ENCODE assay signal across 8 cellular contexts in the genomic region with DNA sequence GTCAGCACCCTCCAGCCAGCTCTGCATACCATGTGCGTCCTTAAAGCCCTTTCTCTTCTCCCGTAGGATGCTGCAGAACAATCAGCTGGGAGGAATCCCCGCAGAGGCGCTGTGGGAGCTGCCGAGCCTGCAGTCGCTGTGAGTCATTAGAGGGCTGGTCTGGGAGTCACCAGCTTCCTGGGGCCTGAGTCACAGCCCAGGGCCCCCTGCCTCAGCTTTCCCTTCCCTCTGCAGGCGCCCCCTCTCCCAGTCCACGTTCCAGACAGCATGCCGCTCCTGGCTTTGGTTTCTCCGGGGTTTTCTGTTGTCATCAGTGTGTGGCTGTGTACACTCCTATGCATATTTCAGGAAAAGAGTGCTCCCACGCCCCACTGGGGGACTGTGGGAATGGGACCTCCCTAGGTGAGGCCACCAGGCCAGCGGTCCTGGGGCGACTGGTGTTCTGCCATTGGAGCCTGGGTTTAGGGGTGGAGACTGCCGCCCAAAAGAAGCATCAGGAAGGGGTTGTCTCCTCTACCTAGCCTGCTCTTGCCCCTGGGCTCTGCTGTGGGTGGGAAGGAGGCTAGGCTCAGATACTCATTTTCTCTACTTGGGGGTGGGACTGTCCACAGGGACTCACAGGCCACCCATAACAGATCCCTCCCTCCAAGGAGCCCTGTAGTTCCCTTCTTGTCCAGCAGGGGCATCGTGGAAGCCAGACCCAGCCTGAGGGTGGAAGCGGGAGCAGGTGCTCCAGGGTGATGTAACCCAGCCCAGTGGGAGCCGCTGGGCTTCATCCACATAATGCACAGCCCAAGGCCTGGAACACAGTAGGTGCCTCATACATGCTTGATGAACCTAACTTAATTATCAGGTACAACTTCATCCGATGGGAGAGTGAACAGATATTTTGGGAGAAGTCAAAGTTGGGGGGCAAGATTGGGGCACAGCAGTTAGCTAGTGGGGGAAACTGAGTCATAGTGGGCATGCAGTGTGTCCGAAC. TPM values are rescaled to one million over a fixed set of nuclear protein-coding genes. Genes with fewer than 3 reads are reported as not detected.
A peak's percentile ranks its signal among the peaks of the same experiment; 100 is the strongest.
DNase-seq lines count a peak whose midpoint lies in the region; ATAC-seq, FAIRE-seq and TF ChIP-seq lines count a peak whose summit lies in the region.

No MANE protein-coding gene starts in this region.

- peak; percentile 73 for DNase-seq in BJ (ENCODE audit: low read depth)
- peak; percentile 73 to 84 for DNase-seq in NCI-H187 (lab: John Stamatoyannopoulos, UW)
- DNase-seq in UCSD-AML1 (lab: John Stamatoyannopoulos, UW; ENCODE audit: unreplicated experiment), result peak; percentile 77
- peak; percentile 96 for DNase-seq in brain microvascular endothelial cell
- peak; percentile 80 for DNase-seq in kidney
- peak; percentile 49 to 55 for DNase-seq in stimulated activated CD4-positive, alpha-beta T cell treated with anti-CD3 and anti-CD28 coated beads, Interleukin-1b, Interleukin-23, amount 100 ng/mL, for 4 hours (ENCODE audit: low read depth in 2 of 2)

- in situ Hi-C loops in brain microvascular endothelial cell (cut with HindIII; ENCODE audit: low pct_ligation_motif_present, low sequenced_read_pairs), result no loop called here

- H3K36me3 ChIP-seq in BJ (ENCODE audit: control insufficient read depth, insufficient read depth, low read length), result no peaks in the 10 kb centered on the region
- H3K36me3 ChIP-seq in brain microvascular endothelial cell (replicated peaks), result no peaks in the 10 kb centered on the region
- H3K36me3 ChIP-seq in kidney (ENCODE audit: control insufficient read depth in 1 of 2, insufficient read depth in 2 of 2, low read length in 2 of 2), result no peaks in the 10 kb centered on the region

- H3K4me1 ChIP-seq in kidney (ENCODE audit: control insufficient read depth in 1 of 2, insufficient read depth in 1 of 2, low read depth in 1 of 2, low read length in 2 of 2), result no peaks in the 10 kb centered on the region

- ATAC-seq in GM21825 (IDR thresholded peaks at IDR 0.05; ENCODE audit: unreplicated experiment) (peak; percentile 50), GM21423 (IDR thresholded peaks at IDR 0.05; ENCODE audit: unreplicated experiment) (no peak)

- H3K9ac ChIP-seq in kidney (ENCODE audit: low read length in 2 of 2), result no peak overlapping the region

- peaks cover 7% of the 10 kb centered on the region for H3K27me3 ChIP-seq in BJ (ENCODE audit: control insufficient read depth, insufficient read depth, low read length)
- peaks cover 4% of the 10 kb centered on the region for H3K27me3 ChIP-seq in brain microvascular endothelial cell (replicated peaks)

- peak; percentile 87 for TF ChIP-seq CTCF in BJ (IDR thresholded peaks at IDR 0.05; ENCODE audit: insufficient read depth, low read depth, low read length)
- TF ChIP-seq CTCF in brain microvascular endothelial cell (IDR thresholded peaks at IDR 0.05; ENCODE audit: low read depth, low read length, missing control alignments), result peak; percentile 98
- peak; percentile 70 for TF ChIP-seq CTCF in kidney (IDR thresholded peaks at IDR 0.05; ENCODE audit: borderline replicate concordance, extremely low read depth, insufficient read depth)

- H3K4me3 ChIP-seq in BJ (ENCODE audit: low read depth, low read length) (no peak overlapping the region), brain microvascular endothelial cell (ENCODE audit: low read depth, low read length) (peak overlapping the region; percentile 40), kidney (ENCODE audit: low read length in 2 of 2) (no peak overlapping the region)

- CTCF ChIA-PET in BJ (lab: Yijun Ruan, JAX), result interaction anchor here (0.6 to 1.8 kb wide), 27 partner anchors 9 to 100 kb away, joined by 3 to 17 read pairs (median 4); no protein-coding TSS in a partner anchor

- POLR2A ChIA-PET in BJ (lab: Charles Lee), result no interaction called here

- intact Hi-C loops in kidney (cut with DNase I), result no loop called here

- FAIRE-seq in kidney (lab: Jason Lieb, UNC), result no peak

- H3K9me3 ChIP-seq in kidney (ENCODE audit: control insufficient read depth in 1 of 2, low read length in 2 of 2), result no peaks in the 10 kb centered on the region

- H3K27ac ChIP-seq in brain microvascular endothelial cell (peak overlapping the region; percentile 77), kidney (ENCODE audit: low read depth in 2 of 2, low read length in 2 of 2) (no peak overlapping the region)

RNA-seq across cellular contexts. Expression of a gene that starts 42.5 kb away (rescaled TPM):
- not detected in 2 replicates for polyA plus RNA-seq in BJ (2011; rRNA removed)
- polyA minus RNA-seq in BJ (2011; rRNA and poly(A)+ RNA removed), result 0.38 TPM in 1 of 2 replicates, not detected in the other
- 4.1 TPM for total RNA-seq in kidney
- 1.8 TPM for polyA plus RNA-seq in kidney (ENCODE audit: insufficient read depth, low read depth, low replicate concordance)
